In the genomic region with DNA sequence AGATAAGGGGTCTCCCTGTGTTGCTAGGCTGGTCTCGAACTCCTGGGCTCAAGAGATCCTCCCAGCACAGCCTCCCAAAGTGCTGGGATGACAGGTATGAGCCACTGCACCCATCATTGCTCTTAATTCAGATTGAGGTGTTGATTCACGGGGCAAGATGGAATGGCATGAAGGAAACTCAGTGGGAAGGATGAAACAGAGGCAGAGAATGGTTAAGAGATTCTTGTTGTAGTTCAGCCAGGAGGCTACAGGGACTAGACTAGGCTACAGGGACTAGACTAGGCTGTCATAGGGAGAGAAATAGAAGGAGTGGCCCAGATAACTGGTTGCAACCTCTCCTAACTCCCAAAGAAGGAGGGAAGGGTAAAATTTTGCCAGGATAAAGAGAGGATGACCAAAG, we compare ENCODE assay signal across 24 cellular contexts. TPM values are rescaled to one million over a fixed set of nuclear protein-coding genes. Genes with fewer than 3 reads are reported as not detected.
DNase-seq lines count a peak whose midpoint lies in the region; ATAC-seq, FAIRE-seq and TF ChIP-seq lines count a peak whose summit lies in the region.
"Had no signal": no experiment of that assay in that cellular context is flagged by ENCODE, and none has a peak within 500 bp of the region (broad histone marks: within the 10 kb centered on the region; RNA-seq: fewer than 3 reads in every experiment).

No MANE protein-coding gene starts in this region.

- DNase-seq in HepG2 (ENCODE audit: low spot score), result no peak
- no peak for DNase-seq in right lobe of liver
- no peak for DNase-seq in astrocyte (ENCODE audit: low read depth)
- DNase-seq in foreskin keratinocyte, result no peak
- no peak for DNase-seq in COR-L47 (lab: John Stamatoyannopoulos, UW)
- DNase-seq in left lung, result no peak
- no peak for DNase-seq in activated T-cell treated with anti-CD3 and anti-CD28 coated beads, Interleukin-2, amount 50 U/mL, for 1 hour
- DNase-seq: C1 segment of cervical spinal cord; Caco-2; CD4-positive, alpha-beta memory T cell; GOT3; Karpas-422; NCI-H1092; NCI-H1417 treated with DMSO at 0.1 percent for 48 hours; NCI-H1694 treated with DMSO at 0.1 percent for 48 hours; NCI-H2081; NCI-H2227 treated with DMSO at 0.1 percent for 48 hours; NCI-H526 treated with DMSO at 0.1 percent for 48 hours; RPMI8226; SHP77 had no signal

- H3K27ac Mint-ChIP-seq in astrocyte (ENCODE audit: unreplicated experiment), result peak overlapping the region; percentile 24

- no peaks in the 10 kb centered on the region for H3K9me3 Mint-ChIP-seq in astrocyte (ENCODE audit: unreplicated experiment)
- H3K9me3 Mint-ChIP-seq: CD4-positive, alpha-beta memory T cell had no signal

- no peaks in the 10 kb centered on the region for H3K27me3 Mint-ChIP-seq in astrocyte (ENCODE audit: low read depth, unreplicated experiment)
- H3K27me3 Mint-ChIP-seq: CD4-positive, alpha-beta memory T cell had no signal

- H3K27ac ChIP-seq in HepG2 (ENCODE audit: extremely low read length, insufficient read depth, low read length) (no peak overlapping the region), right lobe of liver (no peak overlapping the region), astrocyte (ENCODE audit: low read depth, low read length) (no peak overlapping the region), foreskin keratinocyte (peak overlapping the region; percentile 98), left lung (no peak overlapping the region)

- no peak for TF ChIP-seq POLR2A in HepG2 (IDR thresholded peaks at IDR 0.05; ENCODE audit: insufficient read depth in 1 of 2, low read depth in 2 of 2, low read length in 2 of 2)
- TF ChIP-seq POLR2A in right lobe of liver (IDR thresholded peaks at IDR 0.05), result no peak

- H3K9me3 ChIP-seq in HepG2 (ENCODE audit: low read length) (no peaks in the 10 kb centered on the region), right lobe of liver (no peaks in the 10 kb centered on the region), astrocyte (ENCODE audit: insufficient read depth, low read depth, low read length) (no peaks in the 10 kb centered on the region), left lung (no peaks in the 10 kb centered on the region)
- H3K9me3 ChIP-seq: Caco-2, HAP-1 had no signal

- H3K4me1 Mint-ChIP-seq in astrocyte (ENCODE audit: low read depth, unreplicated experiment), result peaks cover 41% of the 10 kb centered on the region

- no peak for FAIRE-seq in HepG2 (lab: Jason Lieb, UNC)
- no peak for FAIRE-seq in astrocyte (lab: Jason Lieb, UNC)
- FAIRE-seq: A204.1, G401.6 had no signal

- no peak for TF ChIP-seq EP300 in HepG2 (IDR thresholded peaks at IDR 0.05; ENCODE audit: low read depth in 2 of 2, low read length in 2 of 2)
- no peak for TF ChIP-seq EP300 in HepG2 (CRISPR knock-in tag; IDR thresholded peaks at IDR 0.05; ENCODE audit: borderline replicate concordance)

- H2AFZ ChIP-seq in HepG2 (ENCODE audit: low read length) (peak overlapping the region; percentile 2), astrocyte (ENCODE audit: low read depth, low read length) (no peak overlapping the region)

- ATAC-seq in HepG2 (no peak), right lobe of liver (no peak), foreskin keratinocyte (no peak), left lung (no peak)

- H3K36me3 ChIP-seq in HepG2 (replicated peaks in 1 of 2; ENCODE audit: control insufficient read depth in 1 of 2, insufficient read depth in 2 of 2, low read length in 2 of 2), result no peaks in the 10 kb centered on the region
- no peaks in the 10 kb centered on the region for H3K36me3 ChIP-seq in right lobe of liver
- no peaks in the 10 kb centered on the region for H3K36me3 ChIP-seq in astrocyte (ENCODE audit: insufficient read depth, low read length)
- no peaks in the 10 kb centered on the region for H3K36me3 ChIP-seq in left lung
- H3K36me3 ChIP-seq: HAP-1 had no signal

- no peak overlapping the region for H3K4me3 ChIP-seq in HepG2 (replicated peaks in 1 of 3; ENCODE audit: insufficient read depth in 1 of 3, low read depth in 2 of 3, low read length in 3 of 3)
- H3K4me3 ChIP-seq in right lobe of liver, result no peak overlapping the region
- no peak overlapping the region for H3K4me3 ChIP-seq in astrocyte (ENCODE audit: insufficient read depth, low read depth, low read length)
- no peak overlapping the region for H3K4me3 ChIP-seq in left lung
- H3K4me3 ChIP-seq: HAP-1 had no signal

- CTCF ChIA-PET in HepG2 (lab: Yijun Ruan, JAX; ENCODE audit: low intra/inter-chr PET ratio, low total read pairs), result no interaction called here

- TF ChIP-seq CTCF in HepG2 (CRISPR knock-in tag; IDR thresholded peaks at IDR 0.05), result no peak
- no peak for TF ChIP-seq CTCF in right lobe of liver (IDR thresholded peaks at IDR 0.05)
- no peak for TF ChIP-seq CTCF in astrocyte (IDR thresholded peaks at IDR 0.05; ENCODE audit: insufficient read depth, low read depth, low read length)
- TF ChIP-seq CTCF in foreskin keratinocyte (conservative IDR thresholded peaks at IDR 0.05), result no peak
- no peak for TF ChIP-seq CTCF in left lung (IDR thresholded peaks at IDR 0.05)

- POLR2A ChIA-PET in HepG2 (lab: Yijun Ruan, JAX), result interaction anchor here (1.3 kb wide), 1 partner anchor 12 kb away, joined by 3 read pairs; no protein-coding TSS in a partner anchor

- H3K4me2 ChIP-seq in HepG2 (ENCODE audit: low read depth, low read length), result no peak overlapping the region
- no peak overlapping the region for H3K4me2 ChIP-seq in astrocyte (ENCODE audit: low read length)

- in situ Hi-C loops in HepG2 (cut with HindIII; ENCODE audit: extremely low pct_ligation_motif_present, low pct_unique_long_range_greater_than_20kb), result loop anchor here (5.0 kb wide), 1 partner anchor 47 kb away; a partner anchor contains a TSS

- 84% methylated on average over 2 of the region's 2 CpGs for WGBS in HepG2 (ENCODE audit: low lambda C conversion rate)
- WGBS in right lobe of liver (ENCODE audit: insufficient coverage, low coverage, low lambda C conversion rate, missing lambda C conversion rate), result 92% methylated on average over 2 of the region's 2 CpGs

- H3K4me3 Mint-ChIP-seq in astrocyte (ENCODE audit: unreplicated experiment), result no peak overlapping the region

- H3K9ac ChIP-seq in HepG2 (ENCODE audit: insufficient read depth, low read depth, low read length) (no peak overlapping the region), astrocyte (ENCODE audit: low read length) (no peak overlapping the region)

- H3K4me1 ChIP-seq in HepG2 (ENCODE audit: insufficient read depth, low read length) (peaks cover 67% of the 10 kb centered on the region), right lobe of liver (peaks cover 0 to 20% (median 0%) of the 10 kb centered on the region in 4 donors), astrocyte (ENCODE audit: insufficient read depth, low read length) (peaks cover 27% of the 10 kb centered on the region), foreskin keratinocyte (peaks cover 40% of the 10 kb centered on the region), left lung (no peaks in the 10 kb centered on the region)

- BruUV-seq in HepG2 (replicated peaks; lab: Mats Ljungman, UMichigan), result no TSS peak

- no peak for TF ChIP-seq RAD21 in HepG2 (CRISPR knock-in tag; IDR thresholded peaks at IDR 0.05)

- intact Hi-C loops in HepG2 (cut with micrococcal nuclease; ENCODE audit: unreplicated experiment) (loop anchor here (5.0 kb wide), 1 partner anchor 47 kb away; a partner anchor contains a TSS), right lobe of liver (cut with DNase I) (no loop called here), left lung (cut with DNase I) (no loop called here)

- no peaks in the 10 kb centered on the region for H4K20me1 ChIP-seq in HepG2 (ENCODE audit: insufficient read depth, low read length)
- no peaks in the 10 kb centered on the region for H4K20me1 ChIP-seq in astrocyte (ENCODE audit: insufficient read depth, low read length)

- H3K79me2 ChIP-seq in HepG2 (ENCODE audit: insufficient read depth, low read length) (no peaks in the 10 kb centered on the region), astrocyte (ENCODE audit: insufficient read depth, low read length) (no peaks in the 10 kb centered on the region)

- H3K36me3 Mint-ChIP-seq in astrocyte (ENCODE audit: low read depth, unreplicated experiment), result no peaks in the 10 kb centered on the region
- H3K36me3 Mint-ChIP-seq: CD4-positive, alpha-beta memory T cell had no signal

- H3K27me3 ChIP-seq in HepG2 (ENCODE audit: control insufficient read depth in 1 of 2, insufficient read depth in 2 of 2, low read length in 2 of 2) (no peaks in the 10 kb centered on the region), right lobe of liver (no peaks in the 10 kb centered on the region), astrocyte (ENCODE audit: insufficient read depth, low read length) (no peaks in the 10 kb centered on the region), foreskin keratinocyte (no peaks in the 10 kb centered on the region), left lung (no peaks in the 10 kb centered on the region)

RNA-seq across cellular contexts. Expression of a gene that starts 48.0 kb away (rescaled TPM):
- 3.8 and 7.3 TPM in 2 replicates for total RNA-seq in HepG2 (2016; rRNA removed; fragmentation: Illumina TruSeq; extraction: Trizol)
- 0.30 and 0.44 TPM in 2 replicates for total RNA-seq in HepG2 (2016; cell fraction: cytosol; rRNA removed; fragmentation: Illumina TruSeq; extraction: Trizol; ENCODE audit: low read depth)
- 3.6 and 6.9 TPM in 2 replicates for total RNA-seq in HepG2 (2016; cell fraction: insoluble cytoplasmic fraction; rRNA removed; fragmentation: Illumina TruSeq; extraction: Trizol)
- 1.1 and 1.6 TPM in 2 replicates for total RNA-seq in HepG2 (2016; cell fraction: membrane; rRNA removed; fragmentation: Illumina TruSeq; extraction: Trizol)
- 2.2 and 2.3 TPM in 2 replicates for total RNA-seq in HepG2 (2016; cell fraction: nucleus; rRNA removed; fragmentation: Illumina TruSeq; extraction: Trizol)
- polyA plus RNA-seq in HepG2 (2011; rRNA removed), result 1.2 and 1.3 TPM in 2 replicates
- polyA plus RNA-seq in HepG2 (2011; cell fraction: cytosol; rRNA removed), result 0.52 and 0.96 TPM in 2 replicates
- polyA plus RNA-seq in HepG2 (2011; cell fraction: nucleus; rRNA removed), result 0.29 and 0.36 TPM in 2 replicates
- polyA plus RNA-seq in HepG2 (2012), result 1.8 and 3.0 TPM in 2 replicates
- 0.23 and 0.27 TPM in 2 replicates for polyA plus RNA-seq in HepG2 (2016; cell fraction: cytosol; fragmentation: Illumina TruSeq; extraction: Trizol; ENCODE audit: low read depth)
- polyA plus RNA-seq in HepG2 (2016; cell fraction: insoluble cytoplasmic fraction; fragmentation: Illumina TruSeq; extraction: Trizol; ENCODE audit: low read depth), result 6.1 and 6.5 TPM in 2 replicates
- 0.58 and 0.65 TPM in 2 replicates for polyA plus RNA-seq in HepG2 (2016; cell fraction: membrane; fragmentation: Illumina TruSeq; extraction: Trizol; ENCODE audit: low read depth)
- polyA plus RNA-seq in HepG2 (2016; cell fraction: nucleus; fragmentation: Illumina TruSeq; extraction: Trizol; ENCODE audit: insufficient read depth, low read depth), result 1.6 and 1.8 TPM in 2 replicates
- polyA minus RNA-seq in HepG2 (2011; rRNA and poly(A)+ RNA removed; ENCODE audit: low replicate concordance), result 0.42 and 0.75 TPM in 2 replicates
- 1.3 and 2.0 TPM in 2 replicates for polyA minus RNA-seq in HepG2 (2011; cell fraction: cytosol; rRNA and poly(A)+ RNA removed)
- polyA minus RNA-seq in HepG2 (2011; cell fraction: nucleus; rRNA and poly(A)+ RNA removed), result 1.7 and 1.8 TPM in 2 replicates
- total RNA-seq in right lobe of liver, result 10 to 100 TPM in 1 of 6 experiments, 1 to 10 TPM in 5; 4.9 to 13.6 (median 7.6) TPM
- total RNA-seq in astrocyte, result 2.7 and 3.1 TPM in 2 replicates
- total RNA-seq in foreskin keratinocyte, result 3.1 and 3.5 TPM in 2 replicates
- polyA plus RNA-seq in foreskin keratinocyte, result 1.3 and 1.9 TPM in 2 replicates
- total RNA-seq in left lung, result 1 to 10 TPM; 3.9 to 4.1 TPM

RNA-seq across cellular contexts. Expression of a gene that starts 48.4 kb away (rescaled TPM):
- total RNA-seq in HepG2 (2016; rRNA removed; fragmentation: Illumina TruSeq; extraction: Trizol) (0.15 and 0.21 TPM in 2 replicates), right lobe of liver (under 1 TPM; 0.15 to 1.00 (median 0.27) TPM), astrocyte (0.22 and 0.34 TPM in 2 replicates), foreskin keratinocyte (0.04 and 0.07 TPM in 2 replicates), left lung (1 to 10 TPM in 1 of 2 donors, under 1 TPM in 1; 0.06 to 4.3 TPM)
- total RNA-seq in HepG2 (2016; cell fraction: cytosol; rRNA removed; fragmentation: Illumina TruSeq; extraction: Trizol; ENCODE audit: low read depth), result 0.26 TPM in 1 of 2 replicates, not detected in the other
- total RNA-seq in HepG2 (2016; cell fraction: insoluble cytoplasmic fraction; rRNA removed; fragmentation: Illumina TruSeq; extraction: Trizol), result 0.19 TPM in 1 of 2 replicates, not detected in the other
- 0.12 and 0.38 TPM in 2 replicates for total RNA-seq in HepG2 (2016; cell fraction: membrane; rRNA removed; fragmentation: Illumina TruSeq; extraction: Trizol)
- not detected in 2 replicates for total RNA-seq in HepG2 (2016; cell fraction: nucleus; rRNA removed; fragmentation: Illumina TruSeq; extraction: Trizol)
- polyA plus RNA-seq in HepG2 (2011; rRNA removed) (0.10 and 0.15 TPM in 2 replicates), foreskin keratinocyte (not detected in 2 replicates)
- polyA plus RNA-seq in HepG2 (2011; cell fraction: cytosol; rRNA removed), result 0.04 and 0.05 TPM in 2 replicates
- polyA plus RNA-seq in HepG2 (2011; cell fraction: nucleus; rRNA removed), result 0.05 and 0.16 TPM in 2 replicates
- 0.17 and 0.30 TPM in 2 replicates for polyA plus RNA-seq in HepG2 (2012)
- polyA plus RNA-seq in HepG2 (2016; cell fraction: cytosol; fragmentation: Illumina TruSeq; extraction: Trizol; ENCODE audit: low read depth), result not detected in 2 replicates
- 0.23 TPM in 1 of 2 replicates, not detected in the other for polyA plus RNA-seq in HepG2 (2016; cell fraction: insoluble cytoplasmic fraction; fragmentation: Illumina TruSeq; extraction: Trizol; ENCODE audit: low read depth)
- 0.16 and 0.21 TPM in 2 replicates for polyA plus RNA-seq in HepG2 (2016; cell fraction: membrane; fragmentation: Illumina TruSeq; extraction: Trizol; ENCODE audit: low read depth)
- polyA plus RNA-seq in HepG2 (2016; cell fraction: nucleus; fragmentation: Illumina TruSeq; extraction: Trizol; ENCODE audit: insufficient read depth, low read depth), result not detected in 2 replicates
- polyA minus RNA-seq in HepG2 (2011; rRNA and poly(A)+ RNA removed; ENCODE audit: low replicate concordance), result 0.04 and 0.05 TPM in 2 replicates
- not detected in 2 replicates for polyA minus RNA-seq in HepG2 (2011; cell fraction: cytosol; rRNA and poly(A)+ RNA removed)
- 0.52 and 0.62 TPM in 2 replicates for polyA minus RNA-seq in HepG2 (2011; cell fraction: nucleus; rRNA and poly(A)+ RNA removed)
- total RNA-seq: CD4-positive, alpha-beta memory T cell; NCI-H460 had no signal
- polyA plus RNA-seq: CD4-positive, alpha-beta memory T cell had no signal
